Comparison of ENCODE assay signal across 8 cellular contexts in genomic region chr1:26275580-26276431, GRCh38. TPM values are rescaled to one million over a fixed set of nuclear protein-coding genes. Genes with fewer than 3 reads are reported as not detected.
DNase-seq lines count a peak whose midpoint lies in the region; ATAC-seq, FAIRE-seq and TF ChIP-seq lines count a peak whose summit lies in the region.

No MANE protein-coding gene starts in this region.

- H4K20me1 ChIP-seq in keratinocyte (ENCODE audit: control insufficient read depth, extremely low read depth, insufficient read depth, low read length), result no peaks in the 10 kb centered on the region

- TF ChIP-seq CTCF in WERI-Rb-1 (IDR thresholded peaks at IDR 0.05; ENCODE audit: low read depth, low read length) (peak; percentile 80), keratinocyte (optimal IDR thresholded peaks at IDR 0.05 in 1 of 3, IDR thresholded peaks at IDR 0.05 in 1 of 3, conservative IDR thresholded peaks at IDR 0.05 in 1 of 3; ENCODE audit: extremely low read depth in 1 of 3, insufficient read depth in 2 of 3, low read length in 3 of 3) (peak in 2 of 3 experiments; percentile 75 to 80), spleen (IDR thresholded peaks at IDR 0.05 in 8 of 11, conservative IDR thresholded peaks at IDR 0.05 in 3 of 11) (peak; percentile 72 to 97 (median 91))

- H3K27ac ChIP-seq in ACC112 (ENCODE audit: low read depth, low read length) (peak overlapping the region; percentile 89), WERI-Rb-1 (peak overlapping the region; percentile 1; the same call in 1 of the 2 replicates), caudate nucleus (ENCODE audit: low read depth, low read length) (peak overlapping the region; percentile 76), keratinocyte (ENCODE audit: control insufficient read depth, insufficient read depth, low read length) (peak overlapping the region; percentile 95), spleen (peak overlapping the region; percentile 70 to 99 (median 90))

- peak overlapping the region; percentile 19; the same call in 1 of the 2 replicates for H3K4me3 ChIP-seq in ACC112 (ENCODE audit: low read depth, low read length)
- H3K4me3 ChIP-seq in WERI-Rb-1 (ENCODE audit: low read depth, low read length), result no peak overlapping the region
- H3K4me3 ChIP-seq in keratinocyte (ENCODE audit: control insufficient read depth in 2 of 3, extremely low read depth in 1 of 3, insufficient read depth in 2 of 3, low read depth in 1 of 3, low read length in 3 of 3), result no peak overlapping the region
- peak overlapping the region in 2 of 8 donors; percentile 1 to 2 for H3K4me3 ChIP-seq in spleen

- WGBS in spleen, 5 donors, result 10 to 33% (median 18%) methylated on average over 3 of the region's 3 CpGs

- dilution Hi-C loops in keratinocyte (cut with MboI; ENCODE audit: extremely low pct_ligation_motif_present, low sequenced_read_pairs), result no loop called here

- H3K9me1 ChIP-seq in keratinocyte (ENCODE audit: control insufficient read depth, extremely low read depth, insufficient read depth, low read length), result no peaks in the 10 kb centered on the region

- H3K4me2 ChIP-seq in keratinocyte (ENCODE audit: control insufficient read depth, extremely low read depth, insufficient read depth, low read depth, low read length), result peak overlapping the region; percentile 63

- H3K4me1 ChIP-seq in ACC112 (ENCODE audit: control insufficient read depth, insufficient read depth, low read length, unreplicated experiment), result peaks cover 57% of the 10 kb centered on the region
- peaks cover 56% of the 10 kb centered on the region for H3K4me1 ChIP-seq in keratinocyte (ENCODE audit: control insufficient read depth, extremely low read depth, insufficient read depth, low read length)
- H3K4me1 ChIP-seq in spleen, result peaks cover 36 to 63% (median 60%) of the 10 kb centered on the region in 6 donors

- H3K79me2 ChIP-seq in ACC112 (ENCODE audit: control insufficient read depth, insufficient read depth, low read length, unreplicated experiment) (peaks cover 12% of the 10 kb centered on the region), keratinocyte (ENCODE audit: control insufficient read depth, insufficient read depth, low read length) (peaks cover 8% of the 10 kb centered on the region)

- TF ChIP-seq POLR2A in spleen (IDR thresholded peaks at IDR 0.05), result no peak

- FAIRE-seq in GM18507 (lab: Jason Lieb, UNC) (peak; percentile 81), keratinocyte (lab: Jason Lieb, UNC) (peak; percentile 91)

- no peak for DNase-seq in GM18507 (ENCODE audit: extremely low spot score, insufficient read length, low read depth)
- peak; percentile 52 for DNase-seq in NCI-H2029 treated with DMSO at 0.1 percent for 48 hours (lab: John Stamatoyannopoulos, UW)
- DNase-seq in WERI-Rb-1, result peak; percentile 83
- DNase-seq in caudate nucleus (lab: John Stamatoyannopoulos, UW), result peak in 51 of 61 donors; percentile 9 to 82 (median 49)
- peak; percentile 91 for DNase-seq in keratinocyte (ENCODE audit: low read depth, low spot score)
- DNase-seq in spleen, result peak; percentile 88

- H2AFZ ChIP-seq in ACC112 (ENCODE audit: low read length, unreplicated experiment) (peak overlapping the region; percentile 53), keratinocyte (ENCODE audit: control insufficient read depth, low read length) (no peak overlapping the region)

- H3K9me3 ChIP-seq in WERI-Rb-1 (ENCODE audit: severe bottlenecking), result no peaks in the 10 kb centered on the region
- no peaks in the 10 kb centered on the region for H3K9me3 ChIP-seq in keratinocyte (ENCODE audit: control insufficient read depth, low read depth, low read length)
- no peaks in the 10 kb centered on the region for H3K9me3 ChIP-seq in spleen

- H3K27me3 ChIP-seq in ACC112 (ENCODE audit: insufficient read depth, low read length) (no peaks in the 10 kb centered on the region), WERI-Rb-1 (ENCODE audit: insufficient read depth, low read depth, severe bottlenecking) (no peaks in the 10 kb centered on the region), keratinocyte (ENCODE audit: control insufficient read depth, extremely low read depth, insufficient read depth, low read length) (no peaks in the 10 kb centered on the region), spleen (replicated peaks in 1 of 7) (no peaks in the 10 kb centered on the region)

- peaks cover 12% of the 10 kb centered on the region; the same call in 1 of the 2 replicates for H3K36me3 ChIP-seq in ACC112 (ENCODE audit: insufficient read depth, low read length)
- H3K36me3 ChIP-seq in WERI-Rb-1, result peaks cover 76% of the 10 kb centered on the region
- H3K36me3 ChIP-seq in keratinocyte (ENCODE audit: control insufficient read depth in 2 of 2, extremely low read depth in 1 of 2, insufficient read depth in 2 of 2, low read length in 2 of 2), result peaks cover 2 to 27% of the 10 kb centered on the region in 2 experiments
- H3K36me3 ChIP-seq in spleen, result peaks cover 0 to 46% (median 6%) of the 10 kb centered on the region in 6 donors

- ATAC-seq in GM19463 (IDR thresholded peaks at IDR 0.05; ENCODE audit: unreplicated experiment), result no peak

- peak overlapping the region; percentile 77 for H3K9ac ChIP-seq in keratinocyte (ENCODE audit: control insufficient read depth, extremely low read depth, insufficient read depth, low read length)

- intact Hi-C loops in spleen (cut with DNase I; ENCODE audit: low total_unique reads), result no loop called here

RNA-seq across cellular contexts. Expression of gene SH3BGRL3, which starts 4.1 kb away (rescaled TPM):
- polyA plus RNA-seq in keratinocyte (175 to 234 TPM (median 196 TPM) in 3 replicates), spleen (100 to 1,000 TPM; 249 to 319 (median 286) TPM)
- 246 TPM for polyA plus RNA-seq in keratinocyte (2011; ENCODE audit: low read depth)
- polyA plus RNA-seq in keratinocyte (2011; cell fraction: cytosol; rRNA removed), result 423 and 444 TPM in 2 replicates
- polyA plus RNA-seq in keratinocyte (2011; cell fraction: nucleus; rRNA removed), result 84.2 and 96.0 TPM in 2 replicates
- polyA plus RNA-seq in keratinocyte (2012; ENCODE audit: low replicate concordance), result 453 and 651 TPM in 2 replicates
- polyA minus RNA-seq in keratinocyte, result 286 to 540 TPM (median 528 TPM) in 3 replicates
- polyA minus RNA-seq in keratinocyte (2011; cell fraction: cytosol; rRNA and poly(A)+ RNA removed), result 456 TPM
- 61.4 and 74.5 TPM in 2 replicates for polyA minus RNA-seq in keratinocyte (2011; cell fraction: nucleus; rRNA and poly(A)+ RNA removed)
- total RNA-seq in spleen, result 100 to 1,000 TPM; 139 to 261 (median 233) TPM

RNA-seq across cellular contexts. Expression of gene UBXN11, which starts 30.6 kb away (rescaled TPM):
- 5.2 to 6.8 TPM (median 6.6 TPM) in 3 replicates for polyA plus RNA-seq in keratinocyte
- polyA plus RNA-seq in keratinocyte (2011; ENCODE audit: low read depth), result 6.8 TPM
- 1.5 and 2.1 TPM in 2 replicates for polyA plus RNA-seq in keratinocyte (2011; cell fraction: cytosol; rRNA removed)
- 28.1 and 28.2 TPM in 2 replicates for polyA plus RNA-seq in keratinocyte (2011; cell fraction: nucleus; rRNA removed)
- polyA plus RNA-seq in keratinocyte (2012; ENCODE audit: low replicate concordance), result 5.4 and 7.6 TPM in 2 replicates
- 2.7 to 6.8 TPM (median 4.3 TPM) in 3 replicates for polyA minus RNA-seq in keratinocyte
- 3.1 TPM for polyA minus RNA-seq in keratinocyte (2011; cell fraction: cytosol; rRNA and poly(A)+ RNA removed)
- polyA minus RNA-seq in keratinocyte (2011; cell fraction: nucleus; rRNA and poly(A)+ RNA removed), result 3.5 and 4.0 TPM in 2 replicates
- 10 to 100 TPM; 25.1 to 67.1 (median 48.0) TPM for total RNA-seq in spleen
- polyA plus RNA-seq in spleen, result 10 to 100 TPM; 26.6 to 67.8 (median 66.1) TPM

RNA-seq across cellular contexts. Expression of gene CEP85, which starts 41.8 kb away (rescaled TPM):
- 14.8 to 17.0 TPM (median 15.4 TPM) in 3 replicates for polyA plus RNA-seq in keratinocyte
- polyA plus RNA-seq in keratinocyte (2011; ENCODE audit: low read depth), result 3.7 TPM
- polyA plus RNA-seq in keratinocyte (2011; cell fraction: cytosol; rRNA removed), result 7.2 and 9.6 TPM in 2 replicates
- polyA plus RNA-seq in keratinocyte (2011; cell fraction: nucleus; rRNA removed), result 31.8 and 34.8 TPM in 2 replicates
- polyA plus RNA-seq in keratinocyte (2012; ENCODE audit: low replicate concordance), result 5.4 and 8.1 TPM in 2 replicates
- 10.2 to 19.9 TPM (median 16.7 TPM) in 3 replicates for polyA minus RNA-seq in keratinocyte
- polyA minus RNA-seq in keratinocyte (2011; cell fraction: cytosol; rRNA and poly(A)+ RNA removed), result 6.9 TPM
- 12.9 and 16.5 TPM in 2 replicates for polyA minus RNA-seq in keratinocyte (2011; cell fraction: nucleus; rRNA and poly(A)+ RNA removed)
- 10 to 100 TPM in 5 of 7 donors, 1 to 10 TPM in 2; 7.8 to 14.9 (median 10.8) TPM for total RNA-seq in spleen
- polyA plus RNA-seq in spleen, result 1 to 10 TPM; 3.9 to 5.2 (median 4.2) TPM

RNA-seq across cellular contexts. Expression of gene CD52, which starts 42.0 kb away (rescaled TPM):
- polyA plus RNA-seq in keratinocyte, result 0.22 to 0.27 TPM in 2 of 3 replicates, not detected in the other
- polyA plus RNA-seq in keratinocyte (2011; ENCODE audit: low read depth), result not detected
- not detected in 2 replicates for polyA plus RNA-seq in keratinocyte (2011; cell fraction: cytosol; rRNA removed)
- not detected in 2 replicates for polyA plus RNA-seq in keratinocyte (2011; cell fraction: nucleus; rRNA removed)
- 0.69 TPM in 1 of 2 replicates, not detected in the other for polyA plus RNA-seq in keratinocyte (2012; ENCODE audit: low replicate concordance)
- polyA minus RNA-seq in keratinocyte, result 1.5 TPM in 1 of 3 replicates, not detected in the others
- polyA minus RNA-seq in keratinocyte (2011; cell fraction: cytosol; rRNA and poly(A)+ RNA removed), result not detected
- not detected in 2 replicates for polyA minus RNA-seq in keratinocyte (2011; cell fraction: nucleus; rRNA and poly(A)+ RNA removed)
- total RNA-seq in spleen, result 100 to 1,000 TPM; 206 to 422 (median 301) TPM
- 1,000 to 10,000 TPM; 2,248 to 3,726 (median 2,540) TPM for polyA plus RNA-seq in spleen

Comparison
In these comparisons a context has a peak if more than half of its experiments do, and no peak if none do; other contexts are left out.
1. H3K27ac ChIP-seq: peak in every context shown above with its lines; median percentile 95 in keratinocyte; 90 in spleen; 89 in ACC112; 76 in caudate nucleus; 1 in WERI-Rb-1.